ENCODE assay signal across 16 cellular contexts in the genomic region with DNA sequence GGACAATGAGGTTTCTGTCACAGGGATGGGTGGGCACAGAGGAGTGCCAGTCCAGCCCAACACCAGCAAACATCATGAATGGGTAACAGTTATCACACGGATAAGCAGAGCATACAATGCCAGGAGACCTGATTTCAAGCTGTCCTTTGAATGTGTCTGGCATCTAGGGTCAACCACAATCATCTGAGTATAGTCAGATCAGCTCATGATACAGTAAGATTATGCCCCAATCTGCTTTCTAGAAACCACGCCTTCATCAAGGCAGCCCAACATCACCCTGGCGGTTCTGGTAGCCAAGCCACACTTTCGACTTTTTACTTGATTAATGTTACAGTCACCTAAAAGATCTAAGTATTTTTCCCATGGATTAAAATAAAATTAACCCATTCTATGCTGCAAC. TPM values are rescaled to one million over a fixed set of nuclear protein-coding genes. Genes with fewer than 3 reads are reported as not detected.
DNase-seq lines count a peak whose midpoint lies in the region; ATAC-seq, FAIRE-seq and TF ChIP-seq lines count a peak whose summit lies in the region.
"Had no signal": no experiment of that assay in that cellular context is flagged by ENCODE, and none has a peak within 500 bp of the region (broad histone marks: within the 10 kb centered on the region; RNA-seq: fewer than 3 reads in every experiment).

No MANE protein-coding gene starts in this region.

- in situ Hi-C loops in KBM-7 (cut with MboI; ENCODE audit: low pct_unique_long_range_greater_than_20kb, low sequenced_read_pairs) = no loop called here

- H3K36me3 Mint-ChIP-seq in activated T-cell treated with anti-CD3 and anti-CD28 coated beads, Interleukin-2, amount 50 U/mL, for 72 hours (ENCODE audit: insufficient read depth in 2 of 2) = no peaks in the 10 kb centered on the region
- H3K36me3 Mint-ChIP-seq: CD4-positive, CD25-positive, alpha-beta regulatory T cell had no signal

- H3K4me3 ChIP-seq in small intestine (ENCODE audit: low read depth in 1 of 2, low read length in 2 of 2) (no peak overlapping the region), coronary artery (no peak overlapping the region)
- H3K4me3 ChIP-seq: BLaER1 treated with 17β-estradiol and CSF1 and Interleukin-3, amounts not matched to agents 10 nM and 100 nM; GM12878; GM23248 had no signal

- no peaks in the 10 kb centered on the region for H3K4me1 ChIP-seq in small intestine (ENCODE audit: control insufficient read depth in 2 of 2, insufficient read depth in 1 of 2, low read depth in 1 of 2, low read length in 1 of 2)

- no peak overlapping the region for H3K4me3 Mint-ChIP-seq in activated T-cell treated with anti-CD3 and anti-CD28 coated beads, Interleukin-2, amount 50 U/mL, for 72 hours
- H3K4me3 Mint-ChIP-seq: CD4-positive, CD25-positive, alpha-beta regulatory T cell had no signal

- 65 to 78% (median 75%) methylated on average over 4 of the region's 4 CpGs for WGBS in small intestine, 3 donors

- no peaks in the 10 kb centered on the region for H3K9me3 ChIP-seq in small intestine (ENCODE audit: control insufficient read depth, low read depth)

- no peaks in the 10 kb centered on the region for H3K27me3 Mint-ChIP-seq in activated T-cell treated with anti-CD3 and anti-CD28 coated beads, Interleukin-2, amount 50 U/mL, for 72 hours (ENCODE audit: low read depth)

- no peak overlapping the region for H3K27ac Mint-ChIP-seq in activated T-cell treated with anti-CD3 and anti-CD28 coated beads, Interleukin-2, amount 50 U/mL, for 72 hours
- H3K27ac Mint-ChIP-seq: CD4-positive, CD25-positive, alpha-beta regulatory T cell had no signal

- no peak overlapping the region for H3K27ac ChIP-seq in small intestine (ENCODE audit: low read depth in 1 of 2, low read length in 1 of 2)
- H3K27ac ChIP-seq in coronary artery = no peak overlapping the region
- H3K27ac ChIP-seq: BLaER1 treated with 17β-estradiol and CSF1 and Interleukin-3, amounts not matched to agents 10 nM and 100 nM; GM23248; HL-60 had no signal

- H3K9me3 Mint-ChIP-seq in activated T-cell treated with anti-CD3 and anti-CD28 coated beads, Interleukin-2, amount 50 U/mL, for 72 hours = no peaks in the 10 kb centered on the region

- no peaks in the 10 kb centered on the region for H3K27me3 ChIP-seq in small intestine (ENCODE audit: control insufficient read depth in 2 of 2, insufficient read depth in 2 of 2, low read length in 2 of 2)

- ATAC-seq in activated T-cell treated with anti-CD3 and anti-CD28 coated beads, Interleukin-2, amount 50 U/mL, for 72 hours (replicated peaks in 1 of 2) = peak; percentile 62 to 71
- ATAC-seq: GM12878 had no signal

- FAIRE-seq in D721Med (lab: Jason Lieb, UNC) (peak; percentile 29), small intestine (lab: Jason Lieb, UNC) (no peak)
- FAIRE-seq: GM12878, GM18507, H54 had no signal

- H3K36me3 ChIP-seq in small intestine (ENCODE audit: control insufficient read depth in 2 of 2, insufficient read depth in 2 of 2, low read length in 2 of 2) = no peaks in the 10 kb centered on the region

- TF ChIP-seq CTCF in D721Med (IDR thresholded peaks at IDR 0.05; ENCODE audit: insufficient read depth, missing control alignments) (no peak), coronary artery (IDR thresholded peaks at IDR 0.05) (no peak)

- H3K4me1 Mint-ChIP-seq in activated T-cell treated with anti-CD3 and anti-CD28 coated beads, Interleukin-2, amount 50 U/mL, for 72 hours (ENCODE audit: low read depth) = peaks cover 4% of the 10 kb centered on the region

- DNase-seq in activated T-cell treated with anti-CD3 and anti-CD28 coated beads, Interleukin-2, amount 50 U/mL, for 72 hours = peak in 1 of 2 donors; percentile 7
- DNase-seq in activated T-cell treated with anti-CD3 and anti-CD28 coated beads, Interleukin-2, amount 50 U/mL, for 1 hour = no peak
- no peak for DNase-seq in D721Med (ENCODE audit: insufficient read length, low spot score)
- DNase-seq in islet precursor cell = peak; percentile 6
- DNase-seq in small intestine = peak; percentile 16
- DNase-seq in KBM-7 = no peak
- no peak for DNase-seq in coronary artery (ENCODE audit: low spot score)
- DNase-seq: 8988T; CD4-positive, CD25-positive, alpha-beta regulatory T cell; DMS 273 treated with DMSO at 0.1 percent for 48 hours; GM23248 had no signal

RNA-seq across cellular contexts. Expression of a gene that starts 10.5 kb away (rescaled TPM):
- total RNA-seq in activated T-cell treated with anti-CD3 and anti-CD28 coated beads, Interleukin-2, amount 50 U/mL, for 72 hours = 1 to 10 TPM; 4.2 to 6.2 TPM
- polyA plus RNA-seq in small intestine = 10 to 100 TPM in 1 of 3 donors, 1 to 10 TPM in 2; 9.2 to 28.4 (median 9.5) TPM

Comparison
In these comparisons a context has a peak if more than half of its experiments do, and no peak if none do; other contexts are left out.
1. DNase-seq: peak in islet precursor cell (single experiment) and small intestine (single experiment); none in activated T-cell treated with anti-CD3 and anti-CD28 coated beads, Interleukin-2, amount 50 U/mL, for 1 hour (single experiment), D721Med (single experiment), KBM-7 (single experiment) and coronary artery (single experiment).